Comparison of ENCODE assay signal across 1 cellular context in genomic region chr1:42747125-42747524, GRCh38.
TF ChIP-seq lines count a peak whose summit lies in the region.

No MANE protein-coding gene starts in this region.

TF ChIP-seq in WTC11, 78 proteins besides CTCF, POLR2A, EP300 and RAD21 (continued from another document):
- TF ChIP-seq ZNF425 (CRISPR knock-in tag; conservative IDR thresholded peaks at IDR 0.05), result no peak
- TF ChIP-seq ELF4 (CRISPR knock-in tag; IDR thresholded peaks at IDR 0.05; ENCODE audit: low read depth), result no peak
- no peak for TF ChIP-seq TEAD4 (CRISPR knock-in tag; IDR thresholded peaks at IDR 0.05)
- no peak for TF ChIP-seq E2F5 (CRISPR knock-in tag; IDR thresholded peaks at IDR 0.05)
- TF ChIP-seq SMAD4 (CRISPR knock-in tag; IDR thresholded peaks at IDR 0.05), result no peak
- TF ChIP-seq FOXP4 (CRISPR knock-in tag; IDR thresholded peaks at IDR 0.05), result no peak
- no peak for TF ChIP-seq MXD4 (CRISPR knock-in tag; IDR thresholded peaks at IDR 0.05; ENCODE audit: borderline replicate concordance)
- TF ChIP-seq PRRX2 (CRISPR knock-in tag; IDR thresholded peaks at IDR 0.05), result no peak
- no peak for TF ChIP-seq HMGXB4 (CRISPR knock-in tag; IDR thresholded peaks at IDR 0.05)
- no peak for TF ChIP-seq MLX (CRISPR knock-in tag; IDR thresholded peaks at IDR 0.05)
- no peak for TF ChIP-seq RELA (CRISPR knock-in tag; IDR thresholded peaks at IDR 0.05; ENCODE audit: borderline replicate concordance)
- TF ChIP-seq CREM (CRISPR knock-in tag; IDR thresholded peaks at IDR 0.05), result no peak
- no peak for TF ChIP-seq ZNF232 (CRISPR knock-in tag; IDR thresholded peaks at IDR 0.05)
- no peak for TF ChIP-seq ZNF121 (CRISPR knock-in tag; IDR thresholded peaks at IDR 0.05)
